In the genomic region with DNA sequence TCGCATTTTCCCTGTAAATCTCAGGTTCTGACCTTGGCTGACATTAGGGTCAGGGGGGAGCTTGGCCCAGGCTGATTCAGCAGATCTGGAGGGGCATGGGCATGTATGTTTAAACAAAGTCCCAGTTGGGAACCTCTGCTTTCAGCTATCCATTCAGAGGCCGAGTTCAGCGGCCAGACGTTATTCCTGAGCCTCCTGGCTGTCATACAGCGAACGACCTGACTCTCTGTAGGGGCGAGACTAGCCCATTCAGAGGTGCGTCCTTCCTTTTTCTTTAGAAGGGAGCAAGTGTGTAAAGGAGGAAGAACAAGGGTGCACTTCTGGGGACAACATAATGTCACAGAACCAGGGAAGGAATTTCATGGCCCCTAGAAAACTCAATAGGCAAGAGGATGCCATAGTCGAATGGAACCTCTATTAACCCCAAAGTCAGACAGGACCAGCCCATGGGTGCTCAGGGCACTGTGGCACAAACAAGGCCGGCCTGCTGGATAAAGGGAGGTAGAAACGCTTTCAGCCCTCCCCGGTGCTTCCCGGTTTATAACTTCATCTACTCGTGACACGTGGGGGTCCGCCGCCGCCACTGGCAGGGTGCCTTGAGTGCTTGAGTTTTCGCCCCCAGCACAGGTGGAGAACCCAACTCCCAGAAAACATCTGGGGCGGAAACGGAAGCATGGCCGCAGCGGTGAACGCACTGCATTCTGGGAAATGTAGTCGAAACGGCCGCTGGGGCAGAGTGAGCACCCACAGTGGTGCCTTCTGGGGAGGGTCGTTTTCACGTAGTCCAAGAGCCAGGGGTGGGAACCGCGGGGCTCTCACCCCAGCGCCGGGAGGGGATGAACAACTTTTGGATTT, we compare ENCODE assay signal across 1 cellular context.
TF ChIP-seq lines count a peak whose summit lies in the region.

No MANE protein-coding gene starts in this region.

TF ChIP-seq in K562, 482 proteins besides CTCF, POLR2A, EP300 and RAD21 (continued from another document):
- TF ChIP-seq, protein P1, sequence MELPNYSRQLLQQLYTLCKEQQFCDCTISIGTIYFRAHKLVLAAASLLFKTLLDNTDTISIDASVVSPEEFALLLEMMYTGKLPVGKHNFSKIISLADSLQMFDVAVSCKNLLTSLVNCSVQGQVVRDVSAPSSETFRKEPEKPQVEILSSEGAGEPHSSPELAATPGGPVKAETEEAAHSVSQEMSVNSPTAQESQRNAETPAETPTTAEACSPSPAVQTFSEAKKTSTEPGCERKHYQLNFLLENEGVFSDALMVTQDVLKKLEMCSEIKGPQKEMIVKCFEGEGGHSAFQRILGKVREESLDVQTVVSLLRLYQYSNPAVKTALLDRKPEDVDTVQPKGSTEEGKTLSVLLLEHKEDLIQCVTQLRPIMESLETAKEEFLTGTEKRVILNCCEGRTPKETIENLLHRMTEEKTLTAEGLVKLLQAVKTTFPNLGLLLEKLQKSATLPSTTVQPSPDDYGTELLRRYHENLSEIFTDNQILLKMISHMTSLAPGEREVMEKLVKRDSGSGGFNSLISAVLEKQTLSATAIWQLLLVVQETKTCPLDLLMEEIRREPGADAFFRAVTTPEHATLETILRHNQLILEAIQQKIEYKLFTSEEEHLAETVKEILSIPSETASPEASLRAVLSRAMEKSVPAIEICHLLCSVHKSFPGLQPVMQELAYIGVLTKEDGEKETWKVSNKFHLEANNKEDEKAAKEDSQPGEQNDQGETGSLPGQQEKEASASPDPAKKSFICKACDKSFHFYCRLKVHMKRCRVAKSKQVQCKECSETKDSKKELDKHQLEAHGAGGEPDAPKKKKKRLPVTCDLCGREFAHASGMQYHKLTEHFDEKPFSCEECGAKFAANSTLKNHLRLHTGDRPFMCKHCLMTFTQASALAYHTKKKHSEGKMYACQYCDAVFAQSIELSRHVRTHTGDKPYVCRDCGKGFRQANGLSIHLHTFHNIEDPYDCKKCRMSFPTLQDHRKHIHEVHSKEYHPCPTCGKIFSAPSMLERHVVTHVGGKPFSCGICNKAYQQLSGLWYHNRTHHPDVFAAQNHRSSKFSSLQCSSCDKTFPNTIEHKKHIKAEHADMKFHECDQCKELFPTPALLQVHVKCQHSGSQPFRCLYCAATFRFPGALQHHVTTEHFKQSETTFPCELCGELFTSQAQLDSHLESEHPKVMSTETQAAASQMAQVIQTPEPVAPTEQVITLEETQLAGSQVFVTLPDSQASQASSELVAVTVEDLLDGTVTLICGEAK (IDR thresholded peaks at IDR 0.05): peak; percentile 97
- TF ChIP-seq, protein P1 (CRISPR knock-in tag; IDR thresholded peaks at IDR 0.05): no peak
- TF ChIP-seq NBN (IDR thresholded peaks at IDR 0.05; ENCODE audit: low read depth): no peak
- no peak for TF ChIP-seq CEBPG (CRISPR knock-in tag; IDR thresholded peaks at IDR 0.05)
- TF ChIP-seq CEBPG (tag; conservative IDR thresholded peaks at IDR 0.05 in 1 of 2, IDR thresholded peaks at IDR 0.05 in 1 of 2): no peak
- TF ChIP-seq NONO (IDR thresholded peaks at IDR 0.05; ENCODE audit: low read depth in 2 of 2, low read length in 1 of 2): no peak
- TF ChIP-seq, protein P2, sequence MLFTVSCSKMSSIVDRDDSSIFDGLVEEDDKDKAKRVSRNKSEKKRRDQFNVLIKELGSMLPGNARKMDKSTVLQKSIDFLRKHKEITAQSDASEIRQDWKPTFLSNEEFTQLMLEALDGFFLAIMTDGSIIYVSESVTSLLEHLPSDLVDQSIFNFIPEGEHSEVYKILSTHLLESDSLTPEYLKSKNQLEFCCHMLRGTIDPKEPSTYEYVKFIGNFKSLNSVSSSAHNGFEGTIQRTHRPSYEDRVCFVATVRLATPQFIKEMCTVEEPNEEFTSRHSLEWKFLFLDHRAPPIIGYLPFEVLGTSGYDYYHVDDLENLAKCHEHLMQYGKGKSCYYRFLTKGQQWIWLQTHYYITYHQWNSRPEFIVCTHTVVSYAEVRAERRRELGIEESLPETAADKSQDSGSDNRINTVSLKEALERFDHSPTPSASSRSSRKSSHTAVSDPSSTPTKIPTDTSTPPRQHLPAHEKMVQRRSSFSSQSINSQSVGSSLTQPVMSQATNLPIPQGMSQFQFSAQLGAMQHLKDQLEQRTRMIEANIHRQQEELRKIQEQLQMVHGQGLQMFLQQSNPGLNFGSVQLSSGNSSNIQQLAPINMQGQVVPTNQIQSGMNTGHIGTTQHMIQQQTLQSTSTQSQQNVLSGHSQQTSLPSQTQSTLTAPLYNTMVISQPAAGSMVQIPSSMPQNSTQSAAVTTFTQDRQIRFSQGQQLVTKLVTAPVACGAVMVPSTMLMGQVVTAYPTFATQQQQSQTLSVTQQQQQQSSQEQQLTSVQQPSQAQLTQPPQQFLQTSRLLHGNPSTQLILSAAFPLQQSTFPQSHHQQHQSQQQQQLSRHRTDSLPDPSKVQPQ (CRISPR knock-in tag; IDR thresholded peaks at IDR 0.05; ENCODE audit: borderline replicate concordance): no peak
TF ChIP-seq in K562: peak in this region for 78.
